Comparison of ENCODE assay signal across 18 cellular contexts in the genomic region with DNA sequence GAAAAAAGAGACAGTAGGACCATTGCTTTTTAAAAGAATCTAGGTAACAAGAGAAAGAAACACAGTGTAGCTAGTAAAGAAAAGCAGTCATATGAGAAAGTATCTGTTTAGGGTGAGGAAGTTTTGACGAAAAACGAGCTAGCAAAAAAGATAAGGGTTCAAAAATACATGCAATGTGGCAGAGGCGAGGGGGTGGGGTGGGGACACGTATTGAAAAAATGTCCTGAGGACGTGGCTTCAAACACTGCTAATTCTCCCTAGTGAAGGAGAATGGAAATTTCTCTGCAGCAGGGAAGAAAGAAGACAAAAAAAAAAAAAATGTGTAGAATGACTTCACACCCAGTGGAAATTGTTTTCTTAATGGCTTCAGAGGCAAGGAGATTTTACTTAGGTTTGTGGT.
"Had no signal": no experiment of that assay in that cellular context is flagged by ENCODE, and none has a peak within 500 bp of the region (broad histone marks: within the 10 kb centered on the region; RNA-seq: fewer than 3 reads in every experiment).

No MANE protein-coding gene starts in this region.

- ATAC-seq: left ventricle myocardium superior; stimulated activated naive B cell treated with anti-CD40 and anti-IgM and Interleukin-4, amounts not matched to agents 10 μg/mL and 1 μg/mL and 100 μg/mL, for 72 hours had no signal

- H3K27me3 ChIP-seq: ascending aorta, cardiac muscle cell, hepatocyte, tibial nerve, uterus had no signal

- H3K4me1 ChIP-seq: parathyroid adenoma, tibial nerve, uterus had no signal

- H3K4me3 ChIP-seq: ascending aorta, cardiac muscle cell, hepatocyte, tibial nerve, uterus had no signal

- H2AFZ ChIP-seq: hepatocyte, parathyroid adenoma had no signal

- H3K9ac ChIP-seq: parathyroid adenoma had no signal

- H3K27ac Mint-ChIP-seq: activated CD4-positive, alpha-beta T cell treated with anti-CD3 and anti-CD28 coated beads, Interleukin-2, amount 10 ng/mL, durations not matched to agents 24 days and 14 days; activated T-helper 1 cell treated with anti-CD3 and anti-CD28 coated beads, Interleukin-12 subunit alpha, Interleukin-12 subunit beta, Interleukin-2, Interleukin-4 antibody, amounts not matched to agents 30 ng/mL and 10 ng/mL and 1 ng/mL, durations not matched to agents 14 hours and 24 hours and 36 hours; stimulated activated naive B cell treated with anti-CD40 and anti-IgM and Interleukin-4, amounts not matched to agents 10 μg/mL and 1 μg/mL and 100 μg/mL, for 72 hours; T-helper 2 cell treated with Interferon-gamma antibody and Interleukin-4, amounts not matched to agents 5 μg/mL and 100 μg/mL, for 36 hours had no signal

- H3K27me3 Mint-ChIP-seq: activated CD4-positive, alpha-beta T cell treated with anti-CD3 and anti-CD28 coated beads, Interleukin-2, amount 10 ng/mL, durations not matched to agents 24 days and 14 days; stimulated activated naive B cell treated with anti-CD40 and anti-IgM and Interleukin-4, amounts not matched to agents 10 μg/mL and 1 μg/mL and 100 μg/mL, for 72 hours had no signal

- H3K79me2 ChIP-seq: hepatocyte, parathyroid adenoma had no signal

- H3K36me3 Mint-ChIP-seq: stimulated activated naive B cell treated with anti-CD40 and anti-IgM and Interleukin-4, amounts not matched to agents 10 μg/mL and 1 μg/mL and 100 μg/mL, for 72 hours had no signal

- H3K9me3 Mint-ChIP-seq: activated T-helper 1 cell treated with anti-CD3 and anti-CD28 coated beads, Interleukin-12 subunit alpha, Interleukin-12 subunit beta, Interleukin-2, Interleukin-4 antibody, amounts not matched to agents 30 ng/mL and 10 ng/mL and 1 ng/mL, durations not matched to agents 14 hours and 24 hours and 36 hours had no signal

- H3K36me3 ChIP-seq: ascending aorta, cardiac muscle cell, tibial nerve, uterus had no signal

- H3K4me1 Mint-ChIP-seq: activated CD4-positive, alpha-beta T cell treated with anti-CD3 and anti-CD28 coated beads, Interleukin-2, amount 10 ng/mL, durations not matched to agents 24 days and 14 days; stimulated activated naive B cell treated with anti-CD40 and anti-IgM and Interleukin-4, amounts not matched to agents 10 μg/mL and 1 μg/mL and 100 μg/mL, for 72 hours had no signal

- H3K9me3 ChIP-seq: ascending aorta, tibial nerve, uterus had no signal

- H3K4me2 ChIP-seq: hepatocyte had no signal

- DNase-seq: activated CD4-positive, alpha-beta T cell treated with anti-CD3 and anti-CD28 coated beads, Interleukin-2, amount 10 ng/mL, durations not matched to agents 24 days and 14 days; activated CD4-positive, CD25-positive, alpha-beta regulatory T cell; activated CD8-positive, alpha-beta memory T cell treated with anti-CD3 and anti-CD28 coated beads for 24 hours; activated naive CD4-positive, alpha-beta T cell treated with Interleukin-2 at 50 U/mL for 16 hours; left ventricle myocardium superior; stimulated activated CD4-positive, alpha-beta T cell treated with anti-CD3 and anti-CD28 coated beads, Interleukin-15, amount 100 ng/mL, for 24 hours; stimulated activated CD4-positive, alpha-beta T cell treated with anti-CD3 and anti-CD28 coated beads, Interleukin-4, amount 100 ng/mL, for 1 hour; stimulated activated naive B cell treated with anti-CD40 and anti-IgM and Interleukin-4, amounts not matched to agents 10 μg/mL and 1 μg/mL and 100 μg/mL, for 72 hours; SW 1271; uterus had no signal

- H3K4me3 Mint-ChIP-seq: activated CD4-positive, alpha-beta T cell treated with anti-CD3 and anti-CD28 coated beads, Interleukin-2, amount 10 ng/mL, durations not matched to agents 24 days and 14 days; activated T-helper 1 cell treated with anti-CD3 and anti-CD28 coated beads, Interleukin-12 subunit alpha, Interleukin-12 subunit beta, Interleukin-2, Interleukin-4 antibody, amounts not matched to agents 30 ng/mL and 10 ng/mL and 1 ng/mL, durations not matched to agents 14 hours and 24 hours and 36 hours; neural crest cell; stimulated activated naive B cell treated with anti-CD40 and anti-IgM and Interleukin-4, amounts not matched to agents 10 μg/mL and 1 μg/mL and 100 μg/mL, for 72 hours; T-helper 2 cell treated with Interferon-gamma antibody and Interleukin-4, amounts not matched to agents 5 μg/mL and 100 μg/mL, for 36 hours had no signal

- H3K27ac ChIP-seq: ascending aorta, cardiac muscle cell, hepatocyte, parathyroid adenoma, tibial nerve, uterus had no signal
